ENCODE assay signal across 8 cellular contexts in genomic region chr18:24014062-24014985, GRCh38. TPM values are rescaled to one million over a fixed set of nuclear protein-coding genes. Genes with fewer than 3 reads are reported as not detected.
DNase-seq lines count a peak whose midpoint lies in the region; TF ChIP-seq lines count a peak whose summit lies in the region.

Gene TTC39C, plus strand, starts transcription at chr18:24014754. Its CDS starts 118 bp downstream, at chr18:24014872.

- peak; percentile 38; the same call in 1 of the 2 replicates for TF ChIP-seq POLR2A in Raji (IDR thresholded peaks at IDR 0.05; ENCODE audit: insufficient read depth, low read depth, low read length)

- H3K27me3 ChIP-seq in BE2C (no peaks in the 10 kb centered on the region), HL-60 (ENCODE audit: insufficient read depth, poor library complexity, severe bottlenecking) (no peaks in the 10 kb centered on the region), neuron (ENCODE audit: insufficient read depth, low read length) (peaks cover 21% of the 10 kb centered on the region)

- H3K9me3 ChIP-seq in BE2C (no peaks in the 10 kb centered on the region), neuron (ENCODE audit: low read length) (no peaks in the 10 kb centered on the region)

- peak within 1 kb of the TSS; percentile 90 for H3K27ac ChIP-seq in HL-60 (replicated peaks)

- no peaks in the 10 kb centered on the region for H3K36me3 ChIP-seq in BE2C
- H3K36me3 ChIP-seq in neuron (ENCODE audit: insufficient read depth, low read length): no peaks in the 10 kb centered on the region

- DNase-seq in BE2C (peak; percentile 53), GM19238 (ENCODE audit: insufficient read length, low spot score) (peak; percentile 64), HL-60 (ENCODE audit: low read depth in 1 of 2, low spot score in 1 of 2) (peak; percentile 84), fibroblast of villous mesenchyme (ENCODE audit: low read depth) (peak; percentile 45)
- DNase-seq in activated T-helper 9 cell treated with anti-CD3 and anti-CD28 coated beads, Interleukin-2, amount 50 U/mL, for 16 hours (ENCODE audit: low read depth): peak; percentile 81

- no peaks in the 10 kb centered on the region for H3K4me1 ChIP-seq in BE2C
- peaks cover 10% of the 10 kb centered on the region for H3K4me1 ChIP-seq in neuron (ENCODE audit: insufficient read depth, low read length)

- no peak for TF ChIP-seq CTCF in BE2C (IDR thresholded peaks at IDR 0.05; ENCODE audit: low read depth, low read length)
- no peak for TF ChIP-seq CTCF in HL-60 (IDR thresholded peaks at IDR 0.05; ENCODE audit: insufficient read depth, low read length)
- TF ChIP-seq CTCF in fibroblast of villous mesenchyme (IDR thresholded peaks at IDR 0.05; ENCODE audit: insufficient read depth, low read depth, low read length): no peak
- TF ChIP-seq CTCF in subcutaneous adipose tissue (IDR thresholded peaks at IDR 0.05; ENCODE audit: low read depth): no peak

- H3K4me3 ChIP-seq in BE2C (ENCODE audit: low read depth, low read length) (peak within 1 kb of the TSS; percentile 70), HL-60 (replicated peaks; ENCODE audit: insufficient read depth, low read length) (peak within 1 kb of the TSS; percentile 79), fibroblast of villous mesenchyme (ENCODE audit: low read depth, low read length) (peak within 1 kb of the TSS; percentile 66), neuron (ENCODE audit: low read length) (peak within 1 kb of the TSS; percentile 92)

- H2AFZ ChIP-seq in neuron (ENCODE audit: low read depth, low read length): peak within 1 kb of the TSS; percentile 92

RNA-seq across cellular contexts. Expression of gene TTC39C, which starts in this region (rescaled TPM):
- polyA plus RNA-seq in BE2C (2012; ENCODE audit: insufficient read depth, insufficient read length, low read depth): 5.4 TPM
- total RNA-seq in fibroblast of villous mesenchyme (30.9 and 54.4 TPM in 2 replicates), subcutaneous adipose tissue (10 to 100 TPM; 39.2 to 65.7 (median 51.8) TPM)

Comparison
In these comparisons a context has a peak if more than half of its experiments do, and no peak if none do; other contexts are left out.
1. Peak in every context shown above with its lines: DNase-seq, H3K4me3 ChIP-seq and H3K27ac ChIP-seq.